18 cellular contexts compared by ENCODE assay signal in the genomic region with DNA sequence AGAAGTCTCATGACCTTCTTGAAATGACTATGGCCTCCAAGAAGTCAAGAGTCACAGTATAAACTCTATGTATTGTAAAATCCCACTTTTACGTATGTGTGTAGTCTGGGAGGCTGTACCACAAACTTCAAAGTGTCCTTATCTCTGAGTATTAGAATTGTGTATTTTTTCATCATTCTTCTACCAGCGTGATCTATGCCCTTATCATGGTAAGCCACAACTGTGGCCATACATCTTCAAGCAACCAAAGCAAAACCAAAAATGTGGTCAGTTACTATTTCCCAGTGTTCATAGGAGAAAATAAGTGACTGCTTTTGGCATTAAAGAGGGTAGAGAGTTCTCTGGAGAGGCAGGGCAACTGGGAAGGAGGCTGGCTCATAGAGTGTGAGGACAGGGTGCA.
"Had no signal": no experiment of that assay in that cellular context is flagged by ENCODE, and none has a peak within 500 bp of the region (broad histone marks: within the 10 kb centered on the region; RNA-seq: fewer than 3 reads in every experiment).

No MANE protein-coding gene starts in this region.

- H3K4me3 ChIP-seq: left ventricle myocardium inferior had no signal

- ATAC-seq: activated CD8-positive, alpha-beta memory T cell treated with anti-CD3 and anti-CD28 coated beads, Interleukin-2, amount 10 ng/mL, durations not matched to agents 7 days and 5 days; natural killer cell; SK-N-SH treated with all-trans-retinoic acid at 6 μM for 48 hours; stimulated activated naive B cell treated with anti-CD40 and anti-IgM and Interleukin-4, amounts not matched to agents 10 μg/mL and 1 μg/mL and 100 μg/mL, for 72 hours had no signal

- DNase-seq: activated CD4-positive, alpha-beta memory T cell treated with anti-CD3 and anti-CD28 coated beads for 36 hours; activated CD4-positive, alpha-beta T cell treated with anti-CD3 and anti-CD28 coated beads for 1 hour; activated CD8-positive, alpha-beta memory T cell treated with anti-CD3 and anti-CD28 coated beads, Interleukin-2, amount 10 ng/mL, durations not matched to agents 7 days and 5 days; activated naive CD4-positive, alpha-beta T cell treated with anti-CD3 and anti-CD28 coated beads, Interleukin-2, amount 10 ng/mL, durations not matched to agents 7 days and 5 days; activated T-cell treated with anti-CD3 and anti-CD28 coated beads, Interleukin-2, amount 50 U/mL, for 1 hour; cerebellar nuclear complex; dermis blood vessel endothelial cell; endodermal cell; erythroblast; hippocampal formation; kidney; left ventricle myocardium inferior; natural killer cell; retina; stimulated activated CD4-positive, alpha-beta T cell treated with anti-CD3 and anti-CD28 coated beads, Interleukin-2, amount 100 ng/mL, for 48 hours; stimulated activated naive B cell treated with anti-CD40 and anti-IgM and Interleukin-4, amounts not matched to agents 10 μg/mL and 1 μg/mL and 100 μg/mL, for 72 hours had no signal

- H3K27me3 ChIP-seq: neutrophil had no signal

- H3K9me3 ChIP-seq: neutrophil had no signal

- H3K27ac ChIP-seq: neutrophil had no signal

- H3K36me3 ChIP-seq: left ventricle myocardium inferior, neutrophil had no signal
